In the genomic region with DNA sequence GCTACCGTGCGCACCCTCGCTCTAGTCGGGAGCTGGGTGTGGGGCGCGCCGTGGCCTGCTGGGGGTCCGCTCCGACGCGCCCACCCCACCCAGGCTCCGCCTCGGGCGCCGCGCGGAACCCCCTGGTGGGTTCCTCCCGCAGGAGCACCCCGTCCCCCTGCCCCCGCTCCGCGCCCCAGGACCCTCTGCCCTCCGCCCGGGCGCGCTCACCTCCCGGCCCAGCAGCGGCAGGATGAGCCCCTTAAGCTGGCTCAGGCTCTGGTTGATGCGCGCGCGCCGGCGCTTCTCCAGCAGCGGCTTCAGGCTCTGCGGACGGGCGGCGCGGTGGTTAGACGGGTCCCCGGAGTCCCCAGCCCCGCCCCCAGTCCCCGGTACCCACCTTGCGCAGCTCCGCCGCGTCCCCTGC, we compare ENCODE assay signal across 1 cellular context.
TF ChIP-seq lines count a peak whose summit lies in the region.

No MANE protein-coding gene starts in this region.

TF ChIP-seq in K562, 482 proteins besides CTCF, POLR2A, EP300 and RAD21:
- TF ChIP-seq ETS1 (conservative IDR thresholded peaks at IDR 0.05; ENCODE audit: control insufficient read depth, low read depth, low read length), result 0 out of 2 replicates have a peak, but pooled peaks have one; percentile 32
- TF ChIP-seq KDM2B (CRISPR knock-in tag; IDR thresholded peaks at IDR 0.05), result no peak
- TF ChIP-seq PCBP1 (IDR thresholded peaks at IDR 0.05; ENCODE audit: low read depth, low read length, poor library complexity, severe bottlenecking), result peak; percentile 57
- no peak for TF ChIP-seq KAT8 (IDR thresholded peaks at IDR 0.05; ENCODE audit: low read depth)
TF ChIP-seq in K562: peak in this region for 2.
